ENCODE assay signal across 1 cellular context in the genomic region with DNA sequence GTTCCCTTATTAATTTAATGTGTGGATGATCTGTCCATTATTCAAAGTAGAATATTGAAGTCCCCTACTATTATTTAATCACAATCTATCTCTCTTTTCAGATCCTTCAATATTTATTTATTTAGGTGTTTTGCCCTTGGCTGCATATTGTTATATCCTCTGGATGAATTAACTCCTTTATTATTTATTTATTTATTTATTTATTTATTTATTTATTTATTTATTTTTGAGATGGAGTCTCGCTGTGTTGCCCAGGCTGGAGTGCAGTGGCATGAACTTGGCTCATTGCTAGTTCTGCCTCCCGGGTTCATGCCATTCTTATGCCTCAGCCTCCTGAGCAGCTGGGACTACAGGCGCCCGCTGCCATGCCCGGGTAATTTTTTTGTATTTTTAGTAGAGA.
A peak's percentile ranks its signal among the peaks of the same experiment; 100 is the strongest.
TF ChIP-seq lines count a peak whose summit lies in the region.

No MANE protein-coding gene starts in this region.

TF ChIP-seq in HEK293, 187 proteins besides CTCF, POLR2A, EP300 and RAD21 (continued from another document and continues in another):
- no peak for TF ChIP-seq PRDM2 (tag by site-specific recombination; IDR thresholded peaks at IDR 0.05; ENCODE audit: borderline replicate concordance)
- TF ChIP-seq ZNF830 (tag by site-specific recombination; IDR thresholded peaks at IDR 0.05; ENCODE audit: low read depth), result no peak
- TF ChIP-seq ZNF335 (tag by site-specific recombination; conservative IDR thresholded peaks at IDR 0.05), result no peak
- no peak for TF ChIP-seq ZNF677 (tag by site-specific recombination; IDR thresholded peaks at IDR 0.05)
- no peak for TF ChIP-seq ZNF548 (tag by site-specific recombination; IDR thresholded peaks at IDR 0.05)
- no peak for TF ChIP-seq ZFP69B (tag by site-specific recombination; IDR thresholded peaks at IDR 0.05)
- TF ChIP-seq IKZF3 (tag by site-specific recombination; IDR thresholded peaks at IDR 0.05), result no peak
- TF ChIP-seq HOXA7 (CRISPR knock-in tag; IDR thresholded peaks at IDR 0.05; ENCODE audit: borderline replicate concordance), result no peak
- no peak for TF ChIP-seq RBAK (tag by site-specific recombination; IDR thresholded peaks at IDR 0.05)
- no peak for TF ChIP-seq ZBTB1 (tag by site-specific recombination; IDR thresholded peaks at IDR 0.05)
- TF ChIP-seq ZNF768 (tag by site-specific recombination; IDR thresholded peaks at IDR 0.05), result no peak
- TF ChIP-seq REPIN1 (tag by site-specific recombination; IDR thresholded peaks at IDR 0.05; ENCODE audit: low read depth), result no peak
- TF ChIP-seq, protein P1, sequence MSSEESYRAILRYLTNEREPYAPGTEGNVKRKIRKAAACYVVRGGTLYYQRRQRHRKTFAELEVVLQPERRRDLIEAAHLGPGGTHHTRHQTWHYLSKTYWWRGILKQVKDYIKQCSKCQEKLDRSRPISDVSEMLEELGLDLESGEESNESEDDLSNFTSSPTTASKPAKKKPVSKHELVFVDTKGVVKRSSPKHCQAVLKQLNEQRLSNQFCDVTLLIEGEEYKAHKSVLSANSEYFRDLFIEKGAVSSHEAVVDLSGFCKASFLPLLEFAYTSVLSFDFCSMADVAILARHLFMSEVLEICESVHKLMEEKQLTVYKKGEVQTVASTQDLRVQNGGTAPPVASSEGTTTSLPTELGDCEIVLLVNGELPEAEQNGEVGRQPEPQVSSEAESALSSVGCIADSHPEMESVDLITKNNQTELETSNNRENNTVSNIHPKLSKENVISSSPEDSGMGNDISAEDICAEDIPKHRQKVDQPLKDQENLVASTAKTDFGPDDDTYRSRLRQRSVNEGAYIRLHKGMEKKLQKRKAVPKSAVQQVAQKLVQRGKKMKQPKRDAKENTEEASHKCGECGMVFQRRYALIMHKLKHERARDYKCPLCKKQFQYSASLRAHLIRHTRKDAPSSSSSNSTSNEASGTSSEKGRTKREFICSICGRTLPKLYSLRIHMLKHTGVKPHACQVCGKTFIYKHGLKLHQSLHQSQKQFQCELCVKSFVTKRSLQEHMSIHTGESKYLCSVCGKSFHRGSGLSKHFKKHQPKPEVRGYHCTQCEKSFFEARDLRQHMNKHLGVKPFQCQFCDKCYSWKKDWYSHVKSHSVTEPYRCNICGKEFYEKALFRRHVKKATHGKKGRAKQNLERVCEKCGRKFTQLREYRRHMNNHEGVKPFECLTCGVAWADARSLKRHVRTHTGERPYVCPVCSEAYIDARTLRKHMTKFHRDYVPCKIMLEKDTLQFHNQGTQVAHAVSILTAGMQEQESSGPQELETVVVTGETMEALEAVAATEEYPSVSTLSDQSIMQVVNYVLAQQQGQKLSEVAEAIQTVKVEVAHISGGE (tag by site-specific recombination; conservative IDR thresholded peaks at IDR 0.05; ENCODE audit: low read depth), result peak; percentile 77
- TF ChIP-seq, protein P2, sequence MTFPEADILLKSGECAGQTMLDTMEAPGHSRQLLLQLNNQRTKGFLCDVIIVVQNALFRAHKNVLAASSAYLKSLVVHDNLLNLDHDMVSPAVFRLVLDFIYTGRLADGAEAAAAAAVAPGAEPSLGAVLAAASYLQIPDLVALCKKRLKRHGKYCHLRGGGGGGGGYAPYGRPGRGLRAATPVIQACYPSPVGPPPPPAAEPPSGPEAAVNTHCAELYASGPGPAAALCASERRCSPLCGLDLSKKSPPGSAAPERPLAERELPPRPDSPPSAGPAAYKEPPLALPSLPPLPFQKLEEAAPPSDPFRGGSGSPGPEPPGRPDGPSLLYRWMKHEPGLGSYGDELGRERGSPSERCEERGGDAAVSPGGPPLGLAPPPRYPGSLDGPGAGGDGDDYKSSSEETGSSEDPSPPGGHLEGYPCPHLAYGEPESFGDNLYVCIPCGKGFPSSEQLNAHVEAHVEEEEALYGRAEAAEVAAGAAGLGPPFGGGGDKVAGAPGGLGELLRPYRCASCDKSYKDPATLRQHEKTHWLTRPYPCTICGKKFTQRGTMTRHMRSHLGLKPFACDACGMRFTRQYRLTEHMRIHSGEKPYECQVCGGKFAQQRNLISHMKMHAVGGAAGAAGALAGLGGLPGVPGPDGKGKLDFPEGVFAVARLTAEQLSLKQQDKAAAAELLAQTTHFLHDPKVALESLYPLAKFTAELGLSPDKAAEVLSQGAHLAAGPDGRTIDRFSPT (tag by site-specific recombination; IDR thresholded peaks at IDR 0.05), result no peak
- TF ChIP-seq ZNF654 (tag by site-specific recombination; IDR thresholded peaks at IDR 0.05; ENCODE audit: low read depth), result peak; percentile 17; the same call in 1 of the 2 replicates
- TF ChIP-seq ZFP37 (tag by site-specific recombination; IDR thresholded peaks at IDR 0.05), result no peak
- TF ChIP-seq ZNF223 (tag by site-specific recombination; IDR thresholded peaks at IDR 0.05), result no peak
- no peak for TF ChIP-seq ZNF626 (tag by site-specific recombination; IDR thresholded peaks at IDR 0.05)
- no peak for TF ChIP-seq OVOL3 (tag by site-specific recombination; IDR thresholded peaks at IDR 0.05)
- TF ChIP-seq WT1 (tag by site-specific recombination; IDR thresholded peaks at IDR 0.05), result no peak
- no peak for TF ChIP-seq ZNF449 (tag by site-specific recombination; IDR thresholded peaks at IDR 0.05)
- TF ChIP-seq ZNF2 (tag by site-specific recombination; IDR thresholded peaks at IDR 0.05), result no peak
- no peak for TF ChIP-seq ZBTB10 (tag by site-specific recombination; IDR thresholded peaks at IDR 0.05)
- TF ChIP-seq ZNF555 (tag by site-specific recombination; conservative IDR thresholded peaks at IDR 0.05), result peak; percentile 85
- TF ChIP-seq SALL2 (tag by site-specific recombination; IDR thresholded peaks at IDR 0.05; ENCODE audit: borderline replicate concordance), result no peak
- TF ChIP-seq ZNF19 (tag by site-specific recombination; IDR thresholded peaks at IDR 0.05; ENCODE audit: low read depth), result no peak
- TF ChIP-seq ZNF302 (tag by site-specific recombination; IDR thresholded peaks at IDR 0.05; ENCODE audit: low read depth), result no peak
- TF ChIP-seq ZNF114 (tag by site-specific recombination; IDR thresholded peaks at IDR 0.05), result no peak
- no peak for TF ChIP-seq ZNF311 (tag by site-specific recombination; IDR thresholded peaks at IDR 0.05; ENCODE audit: borderline replicate concordance)
- TF ChIP-seq GLI4 (tag by site-specific recombination; IDR thresholded peaks at IDR 0.05), result no peak
- 0 out of 2 replicates have a peak, but pooled peaks have one; percentile 32 for TF ChIP-seq ZNF202 (tag by site-specific recombination; IDR thresholded peaks at IDR 0.05; ENCODE audit: borderline replicate concordance)
- no peak for TF ChIP-seq ZBTB49 (tag by site-specific recombination; IDR thresholded peaks at IDR 0.05; ENCODE audit: low read depth)
- no peak for TF ChIP-seq PATZ1 (tag by site-specific recombination; IDR thresholded peaks at IDR 0.05)
- TF ChIP-seq ZNF529 (tag by site-specific recombination; IDR thresholded peaks at IDR 0.05; ENCODE audit: insufficient replicate concordance), result no peak
- TF ChIP-seq ZNF530 (tag by site-specific recombination; IDR thresholded peaks at IDR 0.05; ENCODE audit: low read depth), result no peak
- no peak for TF ChIP-seq ZNF24 (tag by site-specific recombination; IDR thresholded peaks at IDR 0.05)
- no peak for TF ChIP-seq GLIS1 (tag by site-specific recombination; IDR thresholded peaks at IDR 0.05)
- TF ChIP-seq ZNF423 (tag by site-specific recombination; IDR thresholded peaks at IDR 0.05), result no peak
